ENCODE assay signal across 14 cellular contexts in genomic region chr1:147569587-147570241, GRCh38.
"Had no signal": no experiment of that assay in that cellular context is flagged by ENCODE, and none has a peak within 500 bp of the region (broad histone marks: within the 10 kb centered on the region; RNA-seq: fewer than 3 reads in every experiment).

No MANE protein-coding gene starts in this region.

- H3K4me3 ChIP-seq: coronary artery, transverse colon had no signal

- H3K9me3 Mint-ChIP-seq: activated naive CD4-positive, alpha-beta T cell treated with anti-CD3 and anti-CD28 coated beads for 36 hours; central memory CD8-positive, alpha-beta T cell; stimulated activated naive B cell treated with anti-CD40 and anti-IgM and Interleukin-4, amounts not matched to agents 10 μg/mL and 1 μg/mL and 100 μg/mL, for 72 hours; T-helper 1 cell treated with Interleukin-12 subunit alpha and Interleukin-12 subunit beta and Interleukin-4 antibody, amounts not matched to agents 30 μg/mL and 1 μg/mL, for 36 hours had no signal

- H3K27ac Mint-ChIP-seq: activated naive CD4-positive, alpha-beta T cell treated with anti-CD3 and anti-CD28 coated beads for 36 hours; stimulated activated naive B cell treated with anti-CD40 and anti-IgM and Interleukin-4, amounts not matched to agents 10 μg/mL and 1 μg/mL and 100 μg/mL, for 72 hours; T-helper 1 cell treated with Interleukin-12 subunit alpha and Interleukin-12 subunit beta and Interleukin-4 antibody, amounts not matched to agents 30 μg/mL and 1 μg/mL, for 36 hours had no signal

- H3K36me3 Mint-ChIP-seq: naive B cell; stimulated activated naive B cell treated with anti-CD40 and anti-IgM and Interleukin-4, amounts not matched to agents 10 μg/mL and 1 μg/mL and 100 μg/mL, for 72 hours had no signal

- DNase-seq: activated CD4-positive, alpha-beta T cell treated with anti-CD3 and anti-CD28 coated beads, Interleukin-2, amount 50 U/mL, for 48 hours; activated naive CD4-positive, alpha-beta T cell treated with anti-CD3 and anti-CD28 coated beads for 36 hours; brain microvascular endothelial cell; islet precursor cell; naive B cell; retina; stimulated activated CD4-positive, alpha-beta T cell treated with anti-CD3 and anti-CD28 coated beads, Interleukin-2, amount 100 ng/mL, for 48 hours; stimulated activated naive B cell treated with anti-CD40 and anti-IgM and Interleukin-4, amounts not matched to agents 10 μg/mL and 1 μg/mL and 100 μg/mL, for 72 hours; transverse colon had no signal

- H3K27me3 ChIP-seq: brain microvascular endothelial cell, transverse colon had no signal

- H3K9me3 ChIP-seq: transverse colon had no signal

- H3K36me3 ChIP-seq: brain microvascular endothelial cell, transverse colon had no signal

- H3K4me3 Mint-ChIP-seq: activated naive CD4-positive, alpha-beta T cell treated with anti-CD3 and anti-CD28 coated beads for 36 hours; central memory CD8-positive, alpha-beta T cell; stimulated activated naive B cell treated with anti-CD40 and anti-IgM and Interleukin-4, amounts not matched to agents 10 μg/mL and 1 μg/mL and 100 μg/mL, for 72 hours; T-helper 1 cell treated with Interleukin-12 subunit alpha and Interleukin-12 subunit beta and Interleukin-4 antibody, amounts not matched to agents 30 μg/mL and 1 μg/mL, for 36 hours had no signal

- ATAC-seq: esophagus mucosa; left lobe of liver; stimulated activated naive B cell treated with anti-CD40 and anti-IgM and Interleukin-4, amounts not matched to agents 10 μg/mL and 1 μg/mL and 100 μg/mL, for 72 hours had no signal

- H3K4me1 Mint-ChIP-seq: central memory CD8-positive, alpha-beta T cell; stimulated activated naive B cell treated with anti-CD40 and anti-IgM and Interleukin-4, amounts not matched to agents 10 μg/mL and 1 μg/mL and 100 μg/mL, for 72 hours had no signal

- H3K27ac ChIP-seq: brain microvascular endothelial cell, coronary artery, transverse colon had no signal
